In genomic region chr3:160980740-160981139, GRCh38 we compare ENCODE assay signal across 9 cellular contexts.
A peak's percentile ranks its signal among the peaks of the same experiment; 100 is the strongest.
DNase-seq lines count a peak whose midpoint lies in the region; ATAC-seq and TF ChIP-seq lines count a peak whose summit lies in the region.
"Had no signal": no experiment of that assay in that cellular context is flagged by ENCODE, and none has a peak within 500 bp of the region (broad histone marks: within the 10 kb centered on the region; RNA-seq: fewer than 3 reads in every experiment).

No MANE protein-coding gene starts in this region.

- H3K4me1 Mint-ChIP-seq in CD14-positive monocyte (peaks cover 54% of the 10 kb centered on the region), nephron progenitor cell (no peaks in the 10 kb centered on the region)
- peaks cover 5% of the 10 kb centered on the region for H3K4me1 Mint-ChIP-seq in activated T-helper 17 cell treated with anti-CD3 and anti-CD28 coated beads, Interleukin-2, amount 50 U/mL, for 72 hours

- peak overlapping the region; percentile 93 to 98 (median 96) for H3K27ac Mint-ChIP-seq in CD14-positive monocyte
- H3K27ac Mint-ChIP-seq in activated T-helper 17 cell treated with anti-CD3 and anti-CD28 coated beads, Interleukin-2, amount 50 U/mL, for 72 hours = peak overlapping the region; percentile 68
- no peak overlapping the region for H3K27ac Mint-ChIP-seq in nephron progenitor cell

- H3K9me3 Mint-ChIP-seq in CD14-positive monocyte = peaks cover 0 to 14% (median 7%) of the 10 kb centered on the region in 7 donors
- peaks cover 3% of the 10 kb centered on the region for H3K9me3 Mint-ChIP-seq in activated T-helper 17 cell treated with anti-CD3 and anti-CD28 coated beads, Interleukin-2, amount 50 U/mL, for 72 hours
- H3K9me3 Mint-ChIP-seq in nephron progenitor cell = peaks cover 30% of the 10 kb centered on the region

- peak overlapping the region in 5 of 59 donors; percentile 1 to 53 (median 18) for H3K27ac ChIP-seq in dorsolateral prefrontal cortex

- ATAC-seq in GM19397 (IDR thresholded peaks at IDR 0.05; ENCODE audit: unreplicated experiment) (peak; percentile 42), HG03039 (IDR thresholded peaks at IDR 0.05; ENCODE audit: unreplicated experiment) (peak; percentile 52)
- ATAC-seq in activated T-helper 17 cell treated with anti-CD3 and anti-CD28 coated beads, Interleukin-2, amount 50 U/mL, for 72 hours (replicated peaks) = peak; percentile 67

- H3K36me3 Mint-ChIP-seq in CD14-positive monocyte = peaks cover 5 to 6% of the 10 kb centered on the region in 2 donors
- no peaks in the 10 kb centered on the region for H3K36me3 Mint-ChIP-seq in activated T-helper 17 cell treated with anti-CD3 and anti-CD28 coated beads, Interleukin-2, amount 50 U/mL, for 72 hours (ENCODE audit: low read depth)
- peaks cover 9% of the 10 kb centered on the region for H3K36me3 Mint-ChIP-seq in nephron progenitor cell (ENCODE audit: low read depth)

- in situ Hi-C loops in G401 (cut with HindIII; ENCODE audit: low sequenced_read_pairs) = no loop called here

- no peak for DNase-seq in CD14-positive monocyte (ENCODE audit: low spot score)
- no peak for DNase-seq in dorsolateral prefrontal cortex
- no peak for DNase-seq in G401 (ENCODE audit: low spot score)
- no peak for DNase-seq in nephron progenitor cell
- DNase-seq in retina = no peak
- DNase-seq: HCEC 1CT had no signal

- no peaks in the 10 kb centered on the region for H3K27me3 Mint-ChIP-seq in CD14-positive monocyte (ENCODE audit: low read depth in 3 of 3)
- no peaks in the 10 kb centered on the region for H3K27me3 Mint-ChIP-seq in activated T-helper 17 cell treated with anti-CD3 and anti-CD28 coated beads, Interleukin-2, amount 50 U/mL, for 72 hours
- peaks cover 2% of the 10 kb centered on the region for H3K27me3 Mint-ChIP-seq in nephron progenitor cell (ENCODE audit: low read depth, poor library complexity)

- no peak for TF ChIP-seq CTCF in CD14-positive monocyte (IDR thresholded peaks at IDR 0.05)
- TF ChIP-seq CTCF in dorsolateral prefrontal cortex (IDR thresholded peaks at IDR 0.05 in 54 of 56, conservative IDR thresholded peaks at IDR 0.05 in 2 of 56; ENCODE audit: low read depth in 1 of 56, partially characterized antibody in 56 of 56) = no peak
- TF ChIP-seq CTCF in nephron progenitor cell (IDR thresholded peaks at IDR 0.05) = no peak

- H3K4me3 Mint-ChIP-seq in CD14-positive monocyte (peak overlapping the region in 1 of 2 donors; percentile 74), nephron progenitor cell (no peak overlapping the region)
- no peak overlapping the region for H3K4me3 Mint-ChIP-seq in activated T-helper 17 cell treated with anti-CD3 and anti-CD28 coated beads, Interleukin-2, amount 50 U/mL, for 72 hours

- no peak overlapping the region for H3K4me3 ChIP-seq in dorsolateral prefrontal cortex

- intact Hi-C loops in CD14-positive monocyte (cut with micrococcal nuclease) = loop anchor here in 1 of 2 donors (5.0 kb wide), 1 partner anchor 57 kb away; no protein-coding TSS in a partner anchor
- intact Hi-C loops in dorsolateral prefrontal cortex (cut with DNase I) = no loop called here

- H3K27me3 ChIP-seq in dorsolateral prefrontal cortex = no peaks in the 10 kb centered on the region
